In the genomic region with DNA sequence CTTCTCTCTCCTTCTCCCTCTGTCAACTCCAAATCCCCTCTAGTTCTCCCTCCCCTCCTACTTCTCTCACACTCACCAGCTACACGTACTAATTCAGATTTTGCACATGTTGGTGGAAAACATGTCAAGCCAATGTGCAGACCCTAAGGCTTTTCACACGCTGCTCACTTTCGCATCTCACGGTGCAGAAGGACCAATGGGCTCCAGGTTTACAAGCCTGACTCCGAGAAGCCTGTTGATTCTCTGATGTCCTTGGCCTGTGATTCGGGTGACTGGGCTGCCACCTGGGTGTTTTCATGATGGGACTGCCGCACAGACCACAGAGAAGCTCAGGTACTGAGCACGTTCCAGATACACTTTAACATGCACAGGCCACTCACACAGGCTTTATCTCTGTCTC, we compare ENCODE assay signal across 16 cellular contexts. TPM values are rescaled to one million over a fixed set of nuclear protein-coding genes. Genes with fewer than 3 reads are reported as not detected.
DNase-seq lines count a peak whose midpoint lies in the region; ATAC-seq lines count a peak whose summit lies in the region.
"Had no signal": no experiment of that assay in that cellular context is flagged by ENCODE, and none has a peak within 500 bp of the region (broad histone marks: within the 10 kb centered on the region; RNA-seq: fewer than 3 reads in every experiment).

No MANE protein-coding gene starts in this region.

- H3K27me3 ChIP-seq in iPS-20b (ENCODE audit: insufficient read depth, low read length) = peaks cover 100% of the 10 kb centered on the region
- H3K27me3 ChIP-seq in rectal smooth muscle tissue (ENCODE audit: control insufficient read depth, insufficient read depth, low read length) = peaks cover 32% of the 10 kb centered on the region

- no peaks in the 10 kb centered on the region for H3K36me3 ChIP-seq in iPS-20b (ENCODE audit: insufficient read depth, low read depth, low read length)
- no peaks in the 10 kb centered on the region for H3K36me3 ChIP-seq in rectal smooth muscle tissue (ENCODE audit: control insufficient read depth, insufficient read depth, low read length)

- POLR2A ChIA-PET in activated CD4-positive, alpha-beta T cell treated with anti-CD3 and anti-CD28 coated beads, Interleukin-2, amount 10 ng/mL, durations not matched to agents 7 days and 5 days (lab: Charles Lee) = no interaction called here

- H3K4me3 ChIP-seq in iPS-20b (ENCODE audit: low read length) = peak overlapping the region; percentile 58
- peak overlapping the region; percentile 47 for H3K4me3 ChIP-seq in rectal smooth muscle tissue (ENCODE audit: low read length)

- H3K4me1 Mint-ChIP-seq in activated CD4-positive, alpha-beta T cell treated with anti-CD3 and anti-CD28 coated beads, Interleukin-2, amount 10 ng/mL, durations not matched to agents 7 days and 5 days = peaks cover 20% of the 10 kb centered on the region
- peaks cover 5% of the 10 kb centered on the region for H3K4me1 Mint-ChIP-seq in activated T-helper 17 cell treated with anti-CD3 and anti-CD28 coated beads, Interleukin-2, amount 50 U/mL, for 72 hours

- H3K27ac ChIP-seq in iPS-20b (ENCODE audit: low read length) (no peak overlapping the region), rectal smooth muscle tissue (ENCODE audit: low read depth, low read length) (no peak overlapping the region)

- H3K9me3 Mint-ChIP-seq in activated CD4-positive, alpha-beta T cell treated with anti-CD3 and anti-CD28 coated beads, Interleukin-2, amount 10 ng/mL, durations not matched to agents 7 days and 5 days = no peaks in the 10 kb centered on the region
- no peaks in the 10 kb centered on the region for H3K9me3 Mint-ChIP-seq in activated T-helper 17 cell treated with anti-CD3 and anti-CD28 coated beads, Interleukin-2, amount 50 U/mL, for 72 hours
- H3K9me3 Mint-ChIP-seq: activated B cell treated with CpG ODN at 0.5 μM for 24 hours had no signal

- H3K27me3 Mint-ChIP-seq in activated CD4-positive, alpha-beta T cell treated with anti-CD3 and anti-CD28 coated beads, Interleukin-2, amount 10 ng/mL, durations not matched to agents 7 days and 5 days = peaks cover 64% of the 10 kb centered on the region
- peaks cover 43% of the 10 kb centered on the region for H3K27me3 Mint-ChIP-seq in activated T-helper 17 cell treated with anti-CD3 and anti-CD28 coated beads, Interleukin-2, amount 50 U/mL, for 72 hours

- DNase-seq in activated CD4-positive, alpha-beta T cell treated with anti-CD3 and anti-CD28 coated beads, Interleukin-2, amount 10 ng/mL, durations not matched to agents 7 days and 5 days = no peak
- no peak for DNase-seq in activated CD4-positive, alpha-beta T cell treated with anti-CD3 and anti-CD28 coated beads for 48 hours
- DNase-seq in globus pallidus (ENCODE audit: low spot score) (no peak), H4 (ENCODE audit: low spot score) (no peak)
- DNase-seq: activated B cell treated with CpG ODN at 0.5 μM for 24 hours; COR-L47; effector CD8-positive, alpha-beta T cell; foreskin melanocyte; GF-D8; NCI-H1436 treated with DMSO at 0.1 percent for 48 hours had no signal

- CTCF ChIA-PET in activated CD4-positive, alpha-beta T cell treated with anti-CD3 and anti-CD28 coated beads, Interleukin-2, amount 10 ng/mL, durations not matched to agents 7 days and 5 days (lab: Charles Lee) = interaction anchor here (1.6 to 2.5 kb wide), 2 partner anchors 14 to 18 kb away, joined by 6 to 12 read pairs; no protein-coding TSS in a partner anchor

- H3K36me3 Mint-ChIP-seq in activated CD4-positive, alpha-beta T cell treated with anti-CD3 and anti-CD28 coated beads, Interleukin-2, amount 10 ng/mL, durations not matched to agents 7 days and 5 days (ENCODE audit: low read depth) = no peaks in the 10 kb centered on the region
- no peaks in the 10 kb centered on the region for H3K36me3 Mint-ChIP-seq in activated T-helper 17 cell treated with anti-CD3 and anti-CD28 coated beads, Interleukin-2, amount 50 U/mL, for 72 hours (ENCODE audit: low read depth)

- no peak for ATAC-seq in activated T-helper 17 cell treated with anti-CD3 and anti-CD28 coated beads, Interleukin-2, amount 50 U/mL, for 72 hours (replicated peaks)
- ATAC-seq in GM21447 (IDR thresholded peaks at IDR 0.05; ENCODE audit: unreplicated experiment) = no peak

- H3K9ac ChIP-seq in iPS-20b (ENCODE audit: low read depth, low read length) (no peak overlapping the region), rectal smooth muscle tissue (ENCODE audit: low read length) (no peak overlapping the region)

- H3K9me3 ChIP-seq in iPS-20b (ENCODE audit: insufficient read depth, low read depth, low read length) = no peaks in the 10 kb centered on the region

- peaks cover 22% of the 10 kb centered on the region for H3K4me1 ChIP-seq in iPS-20b (ENCODE audit: insufficient read depth, low read length)
- peaks cover 3% of the 10 kb centered on the region for H3K4me1 ChIP-seq in rectal smooth muscle tissue (ENCODE audit: control insufficient read depth, insufficient read depth, low read length)

- H3K4me3 Mint-ChIP-seq in activated CD4-positive, alpha-beta T cell treated with anti-CD3 and anti-CD28 coated beads, Interleukin-2, amount 10 ng/mL, durations not matched to agents 7 days and 5 days = peak overlapping the region; percentile 14
- peak overlapping the region; percentile 40 for H3K4me3 Mint-ChIP-seq in activated T-helper 17 cell treated with anti-CD3 and anti-CD28 coated beads, Interleukin-2, amount 50 U/mL, for 72 hours

- H3K27ac Mint-ChIP-seq in activated CD4-positive, alpha-beta T cell treated with anti-CD3 and anti-CD28 coated beads, Interleukin-2, amount 10 ng/mL, durations not matched to agents 7 days and 5 days = no peak overlapping the region
- no peak overlapping the region for H3K27ac Mint-ChIP-seq in activated T-helper 17 cell treated with anti-CD3 and anti-CD28 coated beads, Interleukin-2, amount 50 U/mL, for 72 hours
- H3K27ac Mint-ChIP-seq: activated B cell treated with CpG ODN at 0.5 μM for 24 hours had no signal

RNA-seq across cellular contexts. Expression of gene FOXL2NB, which starts 3.7 kb away (rescaled TPM):
- not detected for total RNA-seq in activated CD4-positive, alpha-beta T cell treated with anti-CD3 and anti-CD28 coated beads, Interleukin-2, amount 10 ng/mL, durations not matched to agents 7 days and 5 days
- not detected for total RNA-seq in activated T-helper 17 cell treated with anti-CD3 and anti-CD28 coated beads, Interleukin-2, amount 50 U/mL, for 72 hours
- 1.9 and 3.4 TPM in 2 replicates for total RNA-seq in H4 (2014; rRNA removed; shearing (Covaris generic))
- total RNA-seq: activated B cell treated with CpG ODN at 0.5 μM for 24 hours, OCI-LY7 had no signal

RNA-seq across cellular contexts. Expression of gene FOXL2, which starts 3.8 kb away (rescaled TPM):
- total RNA-seq in activated CD4-positive, alpha-beta T cell treated with anti-CD3 and anti-CD28 coated beads, Interleukin-2, amount 10 ng/mL, durations not matched to agents 7 days and 5 days = not detected
- not detected for total RNA-seq in activated T-helper 17 cell treated with anti-CD3 and anti-CD28 coated beads, Interleukin-2, amount 50 U/mL, for 72 hours
- total RNA-seq in H4 (2014; rRNA removed; shearing (Covaris generic)) = 0.06 and 0.14 TPM in 2 replicates
- total RNA-seq: activated B cell treated with CpG ODN at 0.5 μM for 24 hours, OCI-LY7 had no signal

RNA-seq across cellular contexts. Expression of gene PRR23A, which starts 55.4 kb away (rescaled TPM):
- not detected for total RNA-seq in activated CD4-positive, alpha-beta T cell treated with anti-CD3 and anti-CD28 coated beads, Interleukin-2, amount 10 ng/mL, durations not matched to agents 7 days and 5 days
- not detected for total RNA-seq in activated T-helper 17 cell treated with anti-CD3 and anti-CD28 coated beads, Interleukin-2, amount 50 U/mL, for 72 hours
- total RNA-seq in H4 (2014; rRNA removed; shearing (Covaris generic)) = not detected in 2 replicates
- total RNA-seq: activated B cell treated with CpG ODN at 0.5 μM for 24 hours, mucosa of gallbladder, OCI-LY7 had no signal
